Comparison of ENCODE assay signal across 21 cellular contexts in the genomic region with DNA sequence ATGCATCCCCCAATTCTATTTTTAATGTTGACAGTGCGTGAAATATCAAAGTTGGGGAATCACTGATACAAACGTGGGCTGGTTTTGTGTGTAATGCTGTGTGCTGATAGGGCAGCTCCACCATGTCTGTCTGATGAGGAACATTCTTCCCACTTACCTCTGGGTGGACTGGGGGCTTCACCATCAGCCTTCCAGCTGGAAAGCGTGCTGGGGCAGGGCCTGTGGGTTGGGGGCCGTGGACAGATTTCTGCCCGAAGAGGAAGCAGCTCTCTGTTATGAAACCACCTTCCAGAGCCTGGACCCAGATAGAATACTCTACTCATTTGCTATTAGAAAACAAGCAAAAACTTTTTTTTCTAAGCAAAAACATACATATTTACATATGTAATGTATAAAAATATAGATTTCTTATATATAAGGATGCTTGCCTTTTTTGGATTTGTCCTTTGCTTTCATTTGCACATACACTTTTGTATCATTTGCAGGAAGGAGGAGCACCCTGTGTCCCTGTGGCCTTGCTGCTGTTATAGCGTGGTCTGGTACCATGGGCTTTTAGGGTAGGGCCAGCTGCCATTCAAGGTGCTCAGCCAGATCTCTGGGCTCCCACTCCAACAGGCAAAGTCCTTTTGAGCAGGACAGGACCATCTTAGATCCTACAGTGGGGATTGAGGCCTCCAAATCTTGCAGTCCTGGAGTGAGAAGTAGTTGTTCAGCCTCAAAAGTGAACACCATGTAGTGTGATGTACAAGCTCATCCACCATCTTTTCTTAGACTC. TPM values are rescaled to one million over a fixed set of nuclear protein-coding genes. Genes with fewer than 3 reads are reported as not detected.
DNase-seq lines count a peak whose midpoint lies in the region; ATAC-seq and TF ChIP-seq lines count a peak whose summit lies in the region.
"Had no signal": no experiment of that assay in that cellular context is flagged by ENCODE, and none has a peak within 500 bp of the region (broad histone marks: within the 10 kb centered on the region; RNA-seq: fewer than 3 reads in every experiment).

No MANE protein-coding gene starts in this region.

- TF ChIP-seq CTCF in activated CD8-positive, alpha-beta T cell treated with anti-CD3 and anti-CD28 coated beads for 36 hours (IDR thresholded peaks at IDR 0.05): no peak

- H3K27ac Mint-ChIP-seq in activated CD8-positive, alpha-beta T cell treated with anti-CD3 and anti-CD28 coated beads for 36 hours: peak overlapping the region; percentile 75
- peak overlapping the region; percentile 86 for H3K27ac Mint-ChIP-seq in memory B cell
- H3K27ac Mint-ChIP-seq: T-helper 17 cell, type B pancreatic cell had no signal

- intact Hi-C loops in activated CD8-positive, alpha-beta T cell treated with anti-CD3 and anti-CD28 coated beads for 36 hours (cut with micrococcal nuclease): loop anchor here (2.0 to 5.0 kb wide), 2 partner anchors 47 to 152 kb away; no protein-coding TSS in a partner anchor

- H3K4me1 Mint-ChIP-seq in activated CD8-positive, alpha-beta T cell treated with anti-CD3 and anti-CD28 coated beads for 36 hours (ENCODE audit: low read depth): peaks cover 65% of the 10 kb centered on the region
- peaks cover 60% of the 10 kb centered on the region for H3K4me1 Mint-ChIP-seq in memory B cell

- H3K36me3 Mint-ChIP-seq in activated CD8-positive, alpha-beta T cell treated with anti-CD3 and anti-CD28 coated beads for 36 hours (ENCODE audit: low read depth): peaks cover 7% of the 10 kb centered on the region
- H3K36me3 Mint-ChIP-seq in memory B cell: peaks cover 7% of the 10 kb centered on the region
- H3K36me3 Mint-ChIP-seq: type B pancreatic cell had no signal

- CTCF ChIA-PET in activated CD8-positive, alpha-beta T cell treated with anti-CD3 and anti-CD28 coated beads for 36 hours (lab: Charles Lee): interaction anchor here (0.8 to 2.6 kb wide), 11 partner anchors 10 to 173 kb away, joined by 3 to 10 read pairs (median 3); no protein-coding TSS in a partner anchor

- H3K9me3 ChIP-seq in BLaER1: no peaks in the 10 kb centered on the region
- H3K9me3 ChIP-seq: esophagus squamous epithelium, left lung had no signal

- DNase-seq in CD1c-positive myeloid dendritic cell (ENCODE audit: extremely low spot score): peak; percentile 70
- no peak for DNase-seq in activated CD8-positive, alpha-beta T cell treated with anti-CD3 and anti-CD28 coated beads for 36 hours
- no peak for DNase-seq in memory B cell (ENCODE audit: low spot score in 2 of 2)
- DNase-seq in iPS-NIHi11 (ENCODE audit: low spot score): no peak
- no peak for DNase-seq in GOT3 (lab: John Stamatoyannopoulos, UW)
- DNase-seq in NOMO-1 (lab: John Stamatoyannopoulos, UW; ENCODE audit: unreplicated experiment in 2 of 2): no peak
- DNase-seq: activated gamma-delta T cell; cerebellar nuclear complex; effector CD8-positive, alpha-beta T cell; esophagus squamous epithelium; H7; NCI-H1417 treated with DMSO at 0.1 percent for 48 hours; NCI-H526; occipital lobe; SHP77 treated with DMSO at 0.1 percent for 48 hours; stimulated activated CD4-positive, alpha-beta T cell treated with anti-CD3 and anti-CD28 coated beads, Interleukin-15, amount 100 ng/mL, for 24 hours; T-helper 17 cell had no signal

- peaks cover 62% of the 10 kb centered on the region for H3K4me1 ChIP-seq in BLaER1

- H3K4me2 ChIP-seq in BLaER1: peak overlapping the region; percentile 20

- H3K9ac ChIP-seq in BLaER1: no peak overlapping the region

- no peaks in the 10 kb centered on the region for H3K9me3 Mint-ChIP-seq in activated CD8-positive, alpha-beta T cell treated with anti-CD3 and anti-CD28 coated beads for 36 hours
- H3K9me3 Mint-ChIP-seq in memory B cell: no peaks in the 10 kb centered on the region

- no peak for ATAC-seq in activated CD8-positive, alpha-beta T cell treated with anti-CD3 and anti-CD28 coated beads for 36 hours
- no peak for ATAC-seq in memory B cell (ENCODE audit: low read depth)

- peak overlapping the region; percentile 47 for H3K4me3 Mint-ChIP-seq in activated CD8-positive, alpha-beta T cell treated with anti-CD3 and anti-CD28 coated beads for 36 hours
- peak overlapping the region; percentile 61 for H3K4me3 Mint-ChIP-seq in memory B cell
- H3K4me3 Mint-ChIP-seq: T-helper 17 cell, type B pancreatic cell had no signal

- no peaks in the 10 kb centered on the region for H3K27me3 ChIP-seq in BLaER1
- H3K27me3 ChIP-seq: esophagus squamous epithelium, left lung had no signal

- peaks cover 24% of the 10 kb centered on the region for H3K36me3 ChIP-seq in BLaER1
- H3K36me3 ChIP-seq: left lung had no signal

- H3K27ac ChIP-seq in BLaER1: 0 out of 2 replicates have a peak overlapping the region, but pooled peaks have one; percentile 1
- H3K27ac ChIP-seq: esophagus squamous epithelium had no signal

- H3K4me3 ChIP-seq in BLaER1: no peak overlapping the region
- H3K4me3 ChIP-seq: esophagus squamous epithelium, left lung had no signal

- H3K27me3 Mint-ChIP-seq in activated CD8-positive, alpha-beta T cell treated with anti-CD3 and anti-CD28 coated beads for 36 hours: no peaks in the 10 kb centered on the region
- no peaks in the 10 kb centered on the region for H3K27me3 Mint-ChIP-seq in memory B cell
- H3K27me3 Mint-ChIP-seq: T-helper 17 cell, type B pancreatic cell had no signal

- POLR2A ChIA-PET in activated CD8-positive, alpha-beta T cell treated with anti-CD3 and anti-CD28 coated beads for 36 hours (lab: Charles Lee): interaction anchor here (0.8 to 7.1 kb wide), 12 partner anchors 9 to 186 kb away, joined by 3 to 61 read pairs (median 4); partner anchors contain the start of gene IRF4

- no peaks in the 10 kb centered on the region; the same call in 1 of the 2 replicates for H4K20me1 ChIP-seq in BLaER1

RNA-seq across cellular contexts. Expression of gene DUSP22, which starts 48.1 kb away (rescaled TPM):
- 10 to 100 TPM; 32.5 to 34.2 TPM for total RNA-seq in activated CD8-positive, alpha-beta T cell treated with anti-CD3 and anti-CD28 coated beads for 36 hours

RNA-seq across cellular contexts. Expression of gene IRF4, which starts 51.2 kb away (rescaled TPM):
- total RNA-seq in activated CD8-positive, alpha-beta T cell treated with anti-CD3 and anti-CD28 coated beads for 36 hours: 100 to 1,000 TPM; 409 to 439 TPM
- total RNA-seq: glomerular endothelial cell had no signal
